18 cellular contexts compared by ENCODE assay signal in genomic region chr10:86168256-86168655, GRCh38.
"Had no signal": no experiment of that assay in that cellular context is flagged by ENCODE, and none has a peak within 500 bp of the region (broad histone marks: within the 10 kb centered on the region; RNA-seq: fewer than 3 reads in every experiment).

No MANE protein-coding gene starts in this region.

- DNase-seq: activated CD4-positive, alpha-beta T cell treated with anti-CD3 and anti-CD28 coated beads for 4 hours; activated CD8-positive, alpha-beta T cell treated with anti-CD3 and anti-CD28 coated beads, Interleukin-2, amount 10 ng/mL, durations not matched to agents 7 days and 5 days; amniotic stem cell; cerebellar nuclear complex; dermis blood vessel endothelial cell; endodermal cell; erythroblast; hypothalamus; kidney glomerular epithelial cell; naive thymus-derived CD8-positive, alpha-beta T cell; stimulated activated CD4-positive, alpha-beta T cell treated with anti-CD3 and anti-CD28 coated beads, Interleukin-2, amount 100 ng/mL, for 24 hours; stimulated activated naive CD4-positive, alpha-beta T cell; T-helper 1 cell had no signal

- H3K36me3 ChIP-seq: right atrium auricular region had no signal

- H3K4me1 Mint-ChIP-seq: activated naive CD4-positive, alpha-beta T cell treated with anti-CD3 and anti-CD28 coated beads, Interleukin-2, amount 50 U/mL, for 24 hours; endodermal cell; naive thymus-derived CD8-positive, alpha-beta T cell had no signal

- H3K27ac Mint-ChIP-seq: activated CD8-positive, alpha-beta T cell treated with anti-CD3 and anti-CD28 coated beads, Interleukin-2, amount 10 ng/mL, durations not matched to agents 7 days and 5 days; activated naive CD4-positive, alpha-beta T cell treated with anti-CD3 and anti-CD28 coated beads, Interleukin-2, amount 50 U/mL, for 24 hours; activated T-helper 2 cell treated with anti-CD3 and anti-CD28 coated beads, Interferon-gamma antibody, Interleukin-2, Interleukin-4, amounts not matched to agents 10 μg/mL and 5 μg/mL and 100 μg/mL, durations not matched to agents 14 hours and 24 hours and 36 hours; brain; endodermal cell; naive thymus-derived CD8-positive, alpha-beta T cell had no signal

- H3K27ac ChIP-seq: right atrium auricular region had no signal

- H3K9me3 ChIP-seq: right atrium auricular region had no signal

- H3K4me3 ChIP-seq: lung, right atrium auricular region had no signal

- H3K9me3 Mint-ChIP-seq: activated naive CD4-positive, alpha-beta T cell treated with anti-CD3 and anti-CD28 coated beads, Interleukin-2, amount 50 U/mL, for 24 hours; activated T-helper 2 cell treated with anti-CD3 and anti-CD28 coated beads, Interferon-gamma antibody, Interleukin-2, Interleukin-4, amounts not matched to agents 10 μg/mL and 5 μg/mL and 100 μg/mL, durations not matched to agents 14 hours and 24 hours and 36 hours; brain; endodermal cell; naive thymus-derived CD8-positive, alpha-beta T cell had no signal

- H3K4me3 Mint-ChIP-seq: activated CD8-positive, alpha-beta T cell treated with anti-CD3 and anti-CD28 coated beads, Interleukin-2, amount 10 ng/mL, durations not matched to agents 7 days and 5 days; activated naive CD4-positive, alpha-beta T cell treated with anti-CD3 and anti-CD28 coated beads, Interleukin-2, amount 50 U/mL, for 24 hours; brain; endodermal cell; naive thymus-derived CD8-positive, alpha-beta T cell had no signal

- H3K27me3 Mint-ChIP-seq: activated naive CD4-positive, alpha-beta T cell treated with anti-CD3 and anti-CD28 coated beads, Interleukin-2, amount 50 U/mL, for 24 hours; brain had no signal

- H3K4me1 ChIP-seq: right atrium auricular region had no signal

- H3K36me3 Mint-ChIP-seq: activated naive CD4-positive, alpha-beta T cell treated with anti-CD3 and anti-CD28 coated beads, Interleukin-2, amount 50 U/mL, for 24 hours; brain; naive thymus-derived CD8-positive, alpha-beta T cell had no signal

- H3K27me3 ChIP-seq: right atrium auricular region had no signal
